Comparison of ENCODE assay signal across 40 cellular contexts in the genomic region with DNA sequence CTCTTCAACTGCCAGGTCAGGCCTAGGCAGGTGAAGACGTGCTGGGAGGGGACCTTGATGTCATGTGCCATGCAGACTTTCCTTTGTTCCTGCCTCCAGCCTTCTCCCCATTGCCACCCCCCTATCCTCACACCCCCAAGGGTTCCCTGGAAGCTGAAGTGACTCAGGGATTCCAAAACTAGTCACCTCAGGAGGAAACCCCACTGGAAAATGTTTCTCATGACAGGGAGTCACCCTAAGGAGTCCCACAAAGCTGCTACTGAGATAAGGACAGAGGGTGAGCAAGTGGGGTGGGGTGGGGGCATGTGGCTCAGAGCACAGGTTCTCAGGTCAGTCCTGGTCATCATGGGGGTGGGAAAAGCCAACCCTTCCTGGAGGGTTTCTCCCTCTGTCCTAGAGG. TPM values are rescaled to one million over a fixed set of nuclear protein-coding genes. Genes with fewer than 3 reads are reported as not detected.
"Had no signal": no experiment of that assay in that cellular context is flagged by ENCODE, and none has a peak within 500 bp of the region (broad histone marks: within the 10 kb centered on the region; RNA-seq: fewer than 3 reads in every experiment).

No MANE protein-coding gene starts in this region.

- H3K4me3 ChIP-seq: adrenal gland, body of pancreas, breast epithelium had no signal

- ATAC-seq: activated CD8-positive, alpha-beta T cell treated with anti-CD3 and anti-CD28 coated beads for 36 hours; activated T-cell treated with anti-CD3 and anti-CD28 coated beads, Interleukin-2, amount 50 U/mL, for 4 hours; activated T-cell treated with anti-CD3 and anti-CD28 coated beads, Interleukin-2, amount 50 U/mL, for 72 hours; activated T-helper 17 cell treated with anti-CD3 and anti-CD28 coated beads, Interleukin-2, amount 50 U/mL, for 72 hours; body of pancreas had no signal

- DNase-seq: activated B cell treated with CpG ODN at 0.5 μM for 24 hours; activated CD4-positive, alpha-beta memory T cell treated with anti-CD3 and anti-CD28 coated beads for 36 hours; activated CD4-positive, alpha-beta T cell treated with anti-CD3 and anti-CD28 coated beads for 4 hours; activated CD4-positive, alpha-beta T cell treated with anti-CD3 and anti-CD28 coated beads, Interleukin-2, amount 10 ng/mL, durations not matched to agents 24 days and 14 days; activated CD4-positive, alpha-beta T cell treated with anti-CD3 and anti-CD28 coated beads, Interleukin-2, amount 50 U/mL, for 1 hour; activated CD4-positive, alpha-beta T cell treated with anti-CD3 and anti-CD28 coated beads, Interleukin-2, amount 50 U/mL, for 4 hours; activated CD4-positive, CD25-positive, alpha-beta regulatory T cell treated with anti-CD3 and anti-CD28 coated beads, Interleukin-2, amount 50 U/mL, for 72 hours; activated CD8-positive, alpha-beta memory T cell treated with anti-CD3 and anti-CD28 coated beads, Interleukin-2, amount 50 U/mL, for 4 hours; activated CD8-positive, alpha-beta T cell treated with anti-CD3 and anti-CD28 coated beads for 36 hours; activated effector memory CD4-positive, alpha-beta T cell treated with anti-CD3 and anti-CD28 coated beads, Interleukin-2, amount 50 U/mL, for 16 hours; activated gamma-delta T cell treated with Interleukin-2 at 50 U/mL for 16 hours; activated naive CD4-positive, alpha-beta T cell; activated naive CD4-positive, alpha-beta T cell treated with anti-CD3 and anti-CD28 coated beads for 36 hours; activated naive CD4-positive, alpha-beta T cell treated with anti-CD3 and anti-CD28 coated beads, Interleukin-2, amount 50 U/mL, for 16 hours; activated naive CD8-positive, alpha-beta T cell treated with anti-CD3 and anti-CD28 coated beads, Interleukin-2, amount 10 ng/mL, durations not matched to agents 7 days and 5 days; activated T-cell treated with anti-CD3 and anti-CD28 coated beads for 4 hours; activated T-cell treated with anti-CD3 and anti-CD28 coated beads, Interleukin-2, amount 50 U/mL, for 1 hour; activated T-cell treated with anti-CD3 and anti-CD28 coated beads, Interleukin-2, amount 50 U/mL, for 4 hours; activated T-cell treated with anti-CD3 and anti-CD28 coated beads, Interleukin-2, amount 50 U/mL, for 72 hours; adrenal gland; amniotic stem cell; aorta; body of pancreas; brain microvascular endothelial cell; central memory CD4-positive, alpha-beta T cell; T-helper 1 cell; T-helper 2 cell; T-helper 9 cell had no signal

- H3K36me3 Mint-ChIP-seq: activated CD4-positive, alpha-beta memory T cell treated with anti-CD3 and anti-CD28 coated beads for 36 hours; activated naive CD4-positive, alpha-beta T cell treated with anti-CD3 and anti-CD28 coated beads, Interleukin-2, amount 50 U/mL, for 72 hours; activated naive CD8-positive, alpha-beta T cell treated with anti-CD3 and anti-CD28 coated beads, Interleukin-2, amount 10 ng/mL, durations not matched to agents 7 days and 5 days had no signal

- H3K9me3 ChIP-seq: adrenal gland, body of pancreas, breast epithelium had no signal

- H3K4me3 Mint-ChIP-seq: activated B cell treated with CpG ODN at 0.5 μM for 24 hours; activated CD4-positive, alpha-beta memory T cell treated with anti-CD3 and anti-CD28 coated beads for 36 hours; activated CD4-positive, alpha-beta T cell treated with anti-CD3 and anti-CD28 coated beads, Interleukin-2, amount 10 ng/mL, durations not matched to agents 24 days and 14 days; activated CD8-positive, alpha-beta T cell treated with anti-CD3 and anti-CD28 coated beads for 36 hours; activated naive CD4-positive, alpha-beta T cell treated with anti-CD3 and anti-CD28 coated beads for 36 hours; activated naive CD8-positive, alpha-beta T cell treated with anti-CD3 and anti-CD28 coated beads, Interleukin-2, amount 10 ng/mL, durations not matched to agents 7 days and 5 days; activated T-cell treated with anti-CD3 and anti-CD28 coated beads, Interleukin-2, amount 50 U/mL, for 4 hours; activated T-cell treated with anti-CD3 and anti-CD28 coated beads, Interleukin-2, amount 50 U/mL, for 72 hours; activated T-helper 1 cell treated with anti-CD3 and anti-CD28 coated beads, Interleukin-12 subunit alpha, Interleukin-12 subunit beta, Interleukin-2, Interleukin-4 antibody, amounts not matched to agents 30 ng/mL and 10 ng/mL and 1 ng/mL, durations not matched to agents 14 hours and 24 hours and 36 hours; activated T-helper 17 cell treated with anti-CD3 and anti-CD28 coated beads, Interleukin-2, amount 50 U/mL, for 72 hours; T-helper 1 cell treated with Interleukin-12 subunit alpha and Interleukin-12 subunit beta and Interleukin-4 antibody, amounts not matched to agents 30 μg/mL and 1 μg/mL, for 36 hours; T-helper 2 cell treated with Interferon-gamma antibody and Interleukin-4, amounts not matched to agents 5 μg/mL and 100 μg/mL, for 36 hours had no signal

- H3K4me1 ChIP-seq: breast epithelium had no signal

- H3K27me3 ChIP-seq: breast epithelium had no signal

- H3K27ac ChIP-seq: adrenal gland, body of pancreas, brain microvascular endothelial cell, breast epithelium, VCaP had no signal

- FAIRE-seq: astrocyte, TTC549 had no signal

- H3K9me3 Mint-ChIP-seq: activated B cell treated with CpG ODN at 0.5 μM for 24 hours; activated CD4-positive, alpha-beta memory T cell treated with anti-CD3 and anti-CD28 coated beads for 36 hours; activated CD4-positive, alpha-beta T cell treated with anti-CD3 and anti-CD28 coated beads, Interleukin-2, amount 10 ng/mL, durations not matched to agents 24 days and 14 days; activated CD8-positive, alpha-beta T cell treated with anti-CD3 and anti-CD28 coated beads for 36 hours; activated naive CD4-positive, alpha-beta T cell treated with anti-CD3 and anti-CD28 coated beads for 36 hours; activated naive CD4-positive, alpha-beta T cell treated with anti-CD3 and anti-CD28 coated beads, Interleukin-2, amount 50 U/mL, for 72 hours; activated T-cell treated with anti-CD3 and anti-CD28 coated beads, Interleukin-2, amount 50 U/mL, for 4 hours; activated T-cell treated with anti-CD3 and anti-CD28 coated beads, Interleukin-2, amount 50 U/mL, for 72 hours; activated T-helper 1 cell treated with anti-CD3 and anti-CD28 coated beads, Interleukin-12 subunit alpha, Interleukin-12 subunit beta, Interleukin-2, Interleukin-4 antibody, amounts not matched to agents 30 ng/mL and 10 ng/mL and 1 ng/mL, durations not matched to agents 14 hours and 24 hours and 36 hours; activated T-helper 17 cell treated with anti-CD3 and anti-CD28 coated beads, Interleukin-2, amount 50 U/mL, for 72 hours; T-helper 1 cell treated with Interleukin-12 subunit alpha and Interleukin-12 subunit beta and Interleukin-4 antibody, amounts not matched to agents 30 μg/mL and 1 μg/mL, for 36 hours; T-helper 2 cell treated with Interferon-gamma antibody and Interleukin-4, amounts not matched to agents 5 μg/mL and 100 μg/mL, for 36 hours had no signal

- H3K27ac Mint-ChIP-seq: activated B cell treated with CpG ODN at 0.5 μM for 24 hours; activated CD4-positive, alpha-beta memory T cell treated with anti-CD3 and anti-CD28 coated beads for 36 hours; activated CD4-positive, alpha-beta T cell treated with anti-CD3 and anti-CD28 coated beads, Interleukin-2, amount 10 ng/mL, durations not matched to agents 24 days and 14 days; activated CD8-positive, alpha-beta T cell treated with anti-CD3 and anti-CD28 coated beads for 36 hours; activated naive CD4-positive, alpha-beta T cell treated with anti-CD3 and anti-CD28 coated beads for 36 hours; activated naive CD4-positive, alpha-beta T cell treated with anti-CD3 and anti-CD28 coated beads, Interleukin-2, amount 50 U/mL, for 72 hours; activated naive CD8-positive, alpha-beta T cell treated with anti-CD3 and anti-CD28 coated beads, Interleukin-2, amount 10 ng/mL, durations not matched to agents 7 days and 5 days; activated T-cell treated with anti-CD3 and anti-CD28 coated beads, Interleukin-2, amount 50 U/mL, for 72 hours; activated T-helper 1 cell treated with anti-CD3 and anti-CD28 coated beads, Interleukin-12 subunit alpha, Interleukin-12 subunit beta, Interleukin-2, Interleukin-4 antibody, amounts not matched to agents 30 ng/mL and 10 ng/mL and 1 ng/mL, durations not matched to agents 14 hours and 24 hours and 36 hours; activated T-helper 17 cell treated with anti-CD3 and anti-CD28 coated beads, Interleukin-2, amount 50 U/mL, for 72 hours; T-helper 1 cell treated with Interleukin-12 subunit alpha and Interleukin-12 subunit beta and Interleukin-4 antibody, amounts not matched to agents 30 μg/mL and 1 μg/mL, for 36 hours; T-helper 2 cell treated with Interferon-gamma antibody and Interleukin-4, amounts not matched to agents 5 μg/mL and 100 μg/mL, for 36 hours had no signal

- H3K4me1 Mint-ChIP-seq: activated B cell treated with CpG ODN at 0.5 μM for 24 hours; activated CD4-positive, alpha-beta T cell treated with anti-CD3 and anti-CD28 coated beads, Interleukin-2, amount 10 ng/mL, durations not matched to agents 24 days and 14 days; activated T-helper 17 cell treated with anti-CD3 and anti-CD28 coated beads, Interleukin-2, amount 50 U/mL, for 72 hours had no signal

- H3K36me3 ChIP-seq: adrenal gland, brain microvascular endothelial cell, breast epithelium had no signal

RNA-seq across cellular contexts. Expression of a gene that starts 2.4 kb away (rescaled TPM):
- total RNA-seq: activated B cell treated with CpG ODN at 0.5 μM for 24 hours; activated CD4-positive, alpha-beta memory T cell treated with anti-CD3 and anti-CD28 coated beads for 36 hours; activated CD4-positive, alpha-beta T cell treated with anti-CD3 and anti-CD28 coated beads, Interleukin-2, amount 10 ng/mL, durations not matched to agents 24 days and 14 days; activated CD8-positive, alpha-beta memory T cell treated with anti-CD3 and anti-CD28 coated beads for 36 hours; activated CD8-positive, alpha-beta T cell treated with anti-CD3 and anti-CD28 coated beads for 36 hours; activated naive CD4-positive, alpha-beta T cell treated with anti-CD3 and anti-CD28 coated beads for 36 hours; activated naive CD4-positive, alpha-beta T cell treated with anti-CD3 and anti-CD28 coated beads, Interleukin-2, amount 50 U/mL, for 72 hours; activated T-cell treated with anti-CD3 and anti-CD28 coated beads, Interleukin-2, amount 50 U/mL, for 4 hours; activated T-cell treated with anti-CD3 and anti-CD28 coated beads, Interleukin-2, amount 50 U/mL, for 72 hours; activated T-helper 1 cell treated with anti-CD3 and anti-CD28 coated beads, Interleukin-12 subunit alpha, Interleukin-12 subunit beta, Interleukin-2, Interleukin-4 antibody, amounts not matched to agents 30 ng/mL and 10 ng/mL and 1 ng/mL, durations not matched to agents 14 hours and 24 hours and 36 hours; activated T-helper 17 cell treated with anti-CD3 and anti-CD28 coated beads, Interleukin-2, amount 50 U/mL, for 72 hours; adrenal gland; aorta; astrocyte; body of pancreas; breast epithelium; cardiac septum; cerebellum had no signal
- polyA plus RNA-seq: aorta had no signal

RNA-seq across cellular contexts. Expression of a gene that starts 5.2 kb away (rescaled TPM):
- total RNA-seq: activated B cell treated with CpG ODN at 0.5 μM for 24 hours; activated CD4-positive, alpha-beta memory T cell treated with anti-CD3 and anti-CD28 coated beads for 36 hours; activated CD4-positive, alpha-beta T cell treated with anti-CD3 and anti-CD28 coated beads, Interleukin-2, amount 10 ng/mL, durations not matched to agents 24 days and 14 days; activated CD8-positive, alpha-beta memory T cell treated with anti-CD3 and anti-CD28 coated beads for 36 hours; activated CD8-positive, alpha-beta T cell treated with anti-CD3 and anti-CD28 coated beads for 36 hours; activated naive CD4-positive, alpha-beta T cell treated with anti-CD3 and anti-CD28 coated beads for 36 hours; activated naive CD8-positive, alpha-beta T cell treated with anti-CD3 and anti-CD28 coated beads, Interleukin-2, amount 10 ng/mL, durations not matched to agents 7 days and 5 days; activated T-helper 1 cell treated with anti-CD3 and anti-CD28 coated beads, Interleukin-12 subunit alpha, Interleukin-12 subunit beta, Interleukin-2, Interleukin-4 antibody, amounts not matched to agents 30 ng/mL and 10 ng/mL and 1 ng/mL, durations not matched to agents 14 hours and 24 hours and 36 hours; activated T-helper 17 cell treated with anti-CD3 and anti-CD28 coated beads, Interleukin-2, amount 50 U/mL, for 72 hours had no signal

RNA-seq across cellular contexts. Expression of a gene that starts 6.6 kb away (rescaled TPM):
- total RNA-seq: activated B cell treated with CpG ODN at 0.5 μM for 24 hours; activated CD4-positive, alpha-beta memory T cell treated with anti-CD3 and anti-CD28 coated beads for 36 hours; activated CD4-positive, alpha-beta T cell treated with anti-CD3 and anti-CD28 coated beads, Interleukin-2, amount 10 ng/mL, durations not matched to agents 24 days and 14 days; activated CD8-positive, alpha-beta memory T cell treated with anti-CD3 and anti-CD28 coated beads for 36 hours; activated CD8-positive, alpha-beta T cell treated with anti-CD3 and anti-CD28 coated beads for 36 hours; activated naive CD4-positive, alpha-beta T cell treated with anti-CD3 and anti-CD28 coated beads for 36 hours; activated naive CD4-positive, alpha-beta T cell treated with anti-CD3 and anti-CD28 coated beads, Interleukin-2, amount 50 U/mL, for 72 hours; activated naive CD8-positive, alpha-beta T cell treated with anti-CD3 and anti-CD28 coated beads, Interleukin-2, amount 10 ng/mL, durations not matched to agents 7 days and 5 days; activated T-cell treated with anti-CD3 and anti-CD28 coated beads, Interleukin-2, amount 50 U/mL, for 4 hours; activated T-helper 1 cell treated with anti-CD3 and anti-CD28 coated beads, Interleukin-12 subunit alpha, Interleukin-12 subunit beta, Interleukin-2, Interleukin-4 antibody, amounts not matched to agents 30 ng/mL and 10 ng/mL and 1 ng/mL, durations not matched to agents 14 hours and 24 hours and 36 hours; activated T-helper 17 cell treated with anti-CD3 and anti-CD28 coated beads, Interleukin-2, amount 50 U/mL, for 72 hours; astrocyte; body of pancreas; cardiac septum had no signal

RNA-seq across cellular contexts. Expression of a gene that starts 37.9 kb away (rescaled TPM):
- total RNA-seq: activated B cell treated with CpG ODN at 0.5 μM for 24 hours; activated CD8-positive, alpha-beta memory T cell treated with anti-CD3 and anti-CD28 coated beads for 36 hours; activated CD8-positive, alpha-beta T cell treated with anti-CD3 and anti-CD28 coated beads for 36 hours; activated naive CD4-positive, alpha-beta T cell treated with anti-CD3 and anti-CD28 coated beads for 36 hours; activated naive CD8-positive, alpha-beta T cell treated with anti-CD3 and anti-CD28 coated beads, Interleukin-2, amount 10 ng/mL, durations not matched to agents 7 days and 5 days; activated T-cell treated with anti-CD3 and anti-CD28 coated beads, Interleukin-2, amount 50 U/mL, for 4 hours; aorta; astrocyte; breast epithelium had no signal
